ENCODE assay signal across 22 cellular contexts in genomic region chr6:66751630-66752029, GRCh38.
"Had no signal": no experiment of that assay in that cellular context is flagged by ENCODE, and none has a peak within 500 bp of the region (broad histone marks: within the 10 kb centered on the region; RNA-seq: fewer than 3 reads in every experiment).

No MANE protein-coding gene starts in this region.

- H3K27ac ChIP-seq: epithelial cell of prostate, esophagus squamous epithelium, gastrocnemius medialis, heart right ventricle, left lung, lower lobe of right lung had no signal

- H3K27me3 ChIP-seq: esophagus squamous epithelium, gastrocnemius medialis, heart right ventricle, left lung had no signal

- H3K4me3 ChIP-seq: esophagus squamous epithelium, gastrocnemius medialis, heart right ventricle, left lung, lower lobe of right lung, mucosa of descending colon had no signal

- DNase-seq: cortex of kidney; effector CD8-positive, alpha-beta T cell; effector memory CD8-positive, alpha-beta T cell; endodermal cell; erythroblast; esophagus squamous epithelium; foreskin fibroblast; foreskin melanocyte; gastrocnemius medialis; glutamatergic neuron; head of caudate nucleus; heart right ventricle; hippocampal formation; left cardiac atrium; left lung; left ventricle myocardium superior; lower lobe of right lung; mesenchymal stem cell; mucosa of descending colon; naive B cell; naive thymus-derived CD8-positive, alpha-beta T cell had no signal

- H3K36me3 ChIP-seq: esophagus squamous epithelium, gastrocnemius medialis, heart right ventricle, left lung, lower lobe of right lung had no signal

- H3K9me3 ChIP-seq: gastrocnemius medialis, lower lobe of right lung had no signal

- H3K4me1 ChIP-seq: esophagus squamous epithelium, gastrocnemius medialis, heart right ventricle, left lung, lower lobe of right lung had no signal
